ENCODE assay signal across 1 cellular context in genomic region chr2:201451330-201452057, GRCh38.
TF ChIP-seq lines count a peak whose summit lies in the region.

Gene STRADB, plus strand, starts transcription at chr2:201451740. Its CDS starts 3,101 bp downstream, at chr2:201454841.
Gene TRAK2, minus strand, starts transcription at chr2:201451458. Its CDS starts 30,951 bp downstream, at chr2:201420507.

TF ChIP-seq in K562, 482 proteins besides CTCF, POLR2A, EP300 and RAD21 (continued from another document):
- peak; percentile 84; the same call in 1 of the 2 replicates for TF ChIP-seq ZNF395 (CRISPR knock-in tag; IDR thresholded peaks at IDR 0.05)
- TF ChIP-seq NFATC3 (IDR thresholded peaks at IDR 0.05): no peak
- peak; percentile 4; the same call in 1 of the 2 replicates for TF ChIP-seq KLF13 (tag; IDR thresholded peaks at IDR 0.05; ENCODE audit: borderline replicate concordance, low read depth)
- peak; percentile 32; the same call in 1 of the 2 replicates for TF ChIP-seq PKNOX1 (IDR thresholded peaks at IDR 0.05)
- TF ChIP-seq HNRNPH1 (optimal IDR thresholded peaks at IDR 0.05; ENCODE audit: low read depth, low read length): no peak
- peak; percentile 69 for TF ChIP-seq GABPB1 (CRISPR knock-in tag; IDR thresholded peaks at IDR 0.05)
- peak; percentile 90 for TF ChIP-seq KDM5B (IDR thresholded peaks at IDR 0.05; ENCODE audit: insufficient replicate concordance, low read depth, low read length)
- TF ChIP-seq SIX5 (IDR thresholded peaks at IDR 0.05; ENCODE audit: borderline replicate concordance in 1 of 2, insufficient read depth in 1 of 2, low read depth in 1 of 2, low read length in 2 of 2): peak; percentile 80 to 84; a peak in 3 of 4 replicates
- no peak for TF ChIP-seq HDAC3 (IDR thresholded peaks at IDR 0.05; ENCODE audit: borderline replicate concordance, partially characterized antibody)
- no peak for TF ChIP-seq ZNF239 (CRISPR knock-in tag; IDR thresholded peaks at IDR 0.05)
- TF ChIP-seq ZKSCAN1 (IDR thresholded peaks at IDR 0.05; ENCODE audit: low read depth, low read length): peak; percentile 26; the same call in 1 of the 2 replicates
- TF ChIP-seq ZNF431 (CRISPR knock-in tag; IDR thresholded peaks at IDR 0.05): no peak
- TF ChIP-seq TSHZ1 (CRISPR knock-in tag; IDR thresholded peaks at IDR 0.05): no peak
- peak; percentile 77 for TF ChIP-seq EP400 (IDR thresholded peaks at IDR 0.05)
- TF ChIP-seq GABPA (tag; conservative IDR thresholded peaks at IDR 0.05; ENCODE audit: low read depth): peak; percentile 53; the same call in 1 of the 2 replicates
- TF ChIP-seq DEAF1 (CRISPR knock-in tag; IDR thresholded peaks at IDR 0.05): no peak
- TF ChIP-seq KLF16 (IDR thresholded peaks at IDR 0.05): no peak
- TF ChIP-seq FOSL1 (tag; conservative IDR thresholded peaks at IDR 0.05): no peak
- TF ChIP-seq KLF1 (tag; IDR thresholded peaks at IDR 0.05): no peak
- TF ChIP-seq NRF1 (conservative IDR thresholded peaks at IDR 0.05 in 1 of 2, IDR thresholded peaks at IDR 0.05 in 1 of 2): peak in 1 of 2 experiments; percentile 59; a peak in 3 of 4 replicates
